In the genomic region with DNA sequence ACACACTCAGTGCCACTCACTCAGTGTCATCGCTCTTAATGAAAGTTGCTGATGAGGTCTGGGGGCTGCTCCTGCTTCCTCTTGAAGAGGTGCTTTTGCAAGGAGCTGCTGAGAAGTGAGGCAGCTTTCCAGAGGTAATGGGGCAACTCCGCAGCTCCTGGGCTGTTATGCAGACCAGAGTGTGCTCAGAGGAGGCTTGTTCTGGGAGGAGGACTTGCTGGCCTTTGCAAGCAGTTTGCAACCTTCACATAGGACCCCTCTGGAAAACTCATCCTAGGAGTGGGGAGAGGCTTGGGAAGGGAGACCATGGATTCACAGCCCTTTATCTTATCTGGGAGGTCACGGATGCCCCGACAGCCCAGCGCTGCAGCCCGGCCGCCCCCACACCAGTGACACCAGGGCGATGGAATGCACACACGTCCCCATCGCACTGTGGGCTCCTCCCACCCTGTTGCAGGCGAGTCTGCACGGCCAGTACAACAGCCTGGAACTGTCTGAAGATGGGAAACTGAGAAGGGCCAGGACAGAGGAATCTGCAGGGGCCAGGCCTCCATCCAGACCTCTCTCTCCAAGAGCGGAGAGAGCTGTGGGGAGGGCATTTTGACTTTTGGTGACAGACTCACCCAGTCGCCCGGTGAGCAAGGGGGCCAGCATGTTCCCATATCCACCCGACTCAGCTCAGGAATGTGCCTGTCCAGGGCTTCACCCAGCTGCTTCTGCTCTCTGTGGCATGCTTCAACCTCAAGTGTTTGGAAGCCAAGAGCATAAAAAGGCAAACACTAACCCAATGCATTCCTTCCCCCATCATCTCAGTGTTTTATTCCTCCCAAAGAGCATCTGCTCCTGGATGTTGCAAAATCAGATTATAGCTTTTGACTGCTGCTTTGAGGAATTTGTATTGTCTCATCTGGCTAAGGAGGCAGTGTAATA, we compare ENCODE assay signal across 10 cellular contexts.
DNase-seq lines count a peak whose midpoint lies in the region; ATAC-seq and TF ChIP-seq lines count a peak whose summit lies in the region.
"Had no signal": no experiment of that assay in that cellular context is flagged by ENCODE, and none has a peak within 500 bp of the region (broad histone marks: within the 10 kb centered on the region; RNA-seq: fewer than 3 reads in every experiment).

No MANE protein-coding gene starts in this region.

- H3K27ac Mint-ChIP-seq in activated naive CD4-positive, alpha-beta T cell treated with anti-CD3 and anti-CD28 coated beads for 36 hours: no peak overlapping the region

- ATAC-seq in heart right ventricle: peak in 7 of 8 donors; percentile 62 to 80 (median 74)
- ATAC-seq in activated CD4-positive, CD25-positive, alpha-beta regulatory T cell treated with anti-CD3 and anti-CD28 coated beads, Interleukin-2, amount 50 U/mL, for 24 hours: no peak

- H3K27me3 Mint-ChIP-seq in activated naive CD4-positive, alpha-beta T cell treated with anti-CD3 and anti-CD28 coated beads for 36 hours (ENCODE audit: low read depth): peaks cover 15% of the 10 kb centered on the region

- no peak overlapping the region for H3K4me3 Mint-ChIP-seq in activated naive CD4-positive, alpha-beta T cell treated with anti-CD3 and anti-CD28 coated beads for 36 hours
- H3K4me3 Mint-ChIP-seq: central memory CD8-positive, alpha-beta T cell had no signal

- TF ChIP-seq CTCF in WI38 (IDR thresholded peaks at IDR 0.05; ENCODE audit: low read depth, low read length): no peak
- no peak for TF ChIP-seq CTCF in heart right ventricle (IDR thresholded peaks at IDR 0.05)
- no peak for TF ChIP-seq CTCF in tibial nerve (IDR thresholded peaks at IDR 0.05)

- H3K9me3 ChIP-seq in heart right ventricle: peaks cover 0 to 26% (median 0%) of the 10 kb centered on the region in 11 donors
- H3K9me3 ChIP-seq in tibial nerve: peaks cover 0 to 17% (median 0%) of the 10 kb centered on the region in 4 donors

- no peaks in the 10 kb centered on the region for H3K4me1 Mint-ChIP-seq in activated naive CD4-positive, alpha-beta T cell treated with anti-CD3 and anti-CD28 coated beads for 36 hours (ENCODE audit: low read depth)
- H3K4me1 Mint-ChIP-seq: central memory CD8-positive, alpha-beta T cell had no signal

- H3K4me1 ChIP-seq in heart right ventricle (peaks cover 0 to 23% (median 9%) of the 10 kb centered on the region in 9 donors), tibial nerve (peaks cover 0 to 18% (median 0%) of the 10 kb centered on the region in 4 donors)

- peak overlapping the region; percentile 2 for H3K4me3 ChIP-seq in WI38 (ENCODE audit: low read depth, low read length)
- H3K4me3 ChIP-seq in heart right ventricle: no peak overlapping the region
- H3K4me3 ChIP-seq in tibial nerve: no peak overlapping the region

- intact Hi-C loops in heart right ventricle (cut with DNase I): no loop called here
- intact Hi-C loops in activated naive CD4-positive, alpha-beta T cell treated with anti-CD3 and anti-CD28 coated beads for 36 hours (cut with micrococcal nuclease): no loop called here

- 16 to 30% methylated on average over 16 of the region's 16 CpGs for WGBS in heart right ventricle, 2 donors
- WGBS in tibial nerve, 2 donors: 25 to 39% methylated on average over 12 to 16 of the region's 16 CpGs

- TF ChIP-seq EP300 in tibial nerve (IDR thresholded peaks at IDR 0.05): no peak

- no peak for TF ChIP-seq POLR2A in tibial nerve (IDR thresholded peaks at IDR 0.05)

- no peaks in the 10 kb centered on the region for H3K36me3 Mint-ChIP-seq in activated naive CD4-positive, alpha-beta T cell treated with anti-CD3 and anti-CD28 coated beads for 36 hours (ENCODE audit: low read depth)

- H3K36me3 ChIP-seq in heart right ventricle: no peaks in the 10 kb centered on the region
- no peaks in the 10 kb centered on the region for H3K36me3 ChIP-seq in tibial nerve

- H3K27me3 ChIP-seq in heart right ventricle (peaks cover 0 to 12% (median 0%) of the 10 kb centered on the region in 7 donors), tibial nerve (no peaks in the 10 kb centered on the region)

- H3K27ac ChIP-seq in heart right ventricle: peak overlapping the region in 1 of 10 donors; percentile 31
- H3K27ac ChIP-seq in tibial nerve: no peak overlapping the region

- CTCF ChIA-PET in activated naive CD4-positive, alpha-beta T cell treated with anti-CD3 and anti-CD28 coated beads for 36 hours (lab: Charles Lee): no interaction called here

- peak; percentile 76 for DNase-seq in ELF-1 (ENCODE audit: low read depth, low spot score)
- DNase-seq in heart right ventricle: no peak
- DNase-seq in renal cortical epithelial cell (ENCODE audit: low read depth): peak; percentile 48
- DNase-seq in NCI-H774 (lab: John Stamatoyannopoulos, UW): no peak
- DNase-seq in activated naive CD4-positive, alpha-beta T cell treated with anti-CD3 and anti-CD28 coated beads for 36 hours: no peak
- no peak for DNase-seq in tibial nerve (ENCODE audit: low spot score in 2 of 2)
- DNase-seq: NCI-H510A had no signal

- H3K9me3 Mint-ChIP-seq in activated naive CD4-positive, alpha-beta T cell treated with anti-CD3 and anti-CD28 coated beads for 36 hours: peaks cover 5% of the 10 kb centered on the region

Comparison
In these comparisons a context has a peak if more than half of its experiments do, and no peak if none do; other contexts are left out.
1. DNase-seq: peak in ELF-1 (single experiment) and renal cortical epithelial cell (single experiment); none in heart right ventricle (0 of 2), NCI-H774 (single experiment), activated naive CD4-positive, alpha-beta T cell treated with anti-CD3 and anti-CD28 coated beads for 36 hours (single experiment) and tibial nerve (0 of 2).
2. ATAC-seq: peak in heart right ventricle (7 of 8); none in activated CD4-positive, CD25-positive, alpha-beta regulatory T cell treated with anti-CD3 and anti-CD28 coated beads, Interleukin-2, amount 50 U/mL, for 24 hours (0 of 2).